17 cellular contexts compared by ENCODE assay signal in the genomic region with DNA sequence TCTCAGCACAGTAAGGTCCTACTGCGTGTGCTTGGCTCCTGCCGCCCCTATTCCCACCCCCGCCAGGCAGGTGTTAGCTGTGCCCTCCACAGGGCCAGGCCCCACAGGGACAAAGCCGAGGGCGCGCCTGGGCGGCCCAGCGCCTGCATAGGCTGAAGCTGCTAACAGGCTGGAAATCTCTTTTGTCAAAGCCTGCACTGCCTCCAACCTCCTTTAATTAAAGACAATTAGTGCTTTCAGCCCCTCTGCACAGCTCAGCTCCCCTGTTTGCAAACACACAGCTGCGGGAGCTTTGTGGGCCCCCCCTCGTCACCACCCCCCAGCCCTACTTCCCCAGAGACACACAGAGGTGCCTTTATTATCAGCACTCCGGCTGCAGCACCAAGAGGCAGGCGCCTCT.
DNase-seq lines count a peak whose midpoint lies in the region; ATAC-seq and TF ChIP-seq lines count a peak whose summit lies in the region.
"Had no signal": no experiment of that assay in that cellular context is flagged by ENCODE, and none has a peak within 500 bp of the region (broad histone marks: within the 10 kb centered on the region; RNA-seq: fewer than 3 reads in every experiment).

No MANE protein-coding gene starts in this region.

- H3K4me2 ChIP-seq in hepatocyte = no peak overlapping the region

- H3K27me3 ChIP-seq in ectodermal cell (ENCODE audit: control insufficient read depth, insufficient read depth, low read length, poor library complexity, severe bottlenecking) (no peaks in the 10 kb centered on the region), hepatocyte (peaks cover 6% of the 10 kb centered on the region)
- H3K27me3 ChIP-seq: cardiac muscle cell, sigmoid colon had no signal

- no peaks in the 10 kb centered on the region for H3K79me2 ChIP-seq in hepatocyte

- 19 to 28% methylated on average over 12 of the region's 12 CpGs for WGBS in ectodermal cell, 2 experiments
- WGBS in hepatocyte (ENCODE audit: low lambda C conversion rate, missing lambda C conversion rate) = 88% methylated on average over 11 of the region's 12 CpGs

- H3K4me1 ChIP-seq in ectodermal cell (ENCODE audit: control insufficient read depth, insufficient read depth, low read length) (peaks cover 61% of the 10 kb centered on the region), hepatocyte (ENCODE audit: insufficient read depth) (peaks cover 3% of the 10 kb centered on the region)

- H3K4me1 Mint-ChIP-seq in effector memory CD8-positive, alpha-beta T cell (ENCODE audit: low read depth in 2 of 2) = no peaks in the 10 kb centered on the region
- H3K4me1 Mint-ChIP-seq: activated naive CD8-positive, alpha-beta T cell treated with anti-CD3 and anti-CD28 coated beads, Interleukin-2, amount 10 ng/mL, durations not matched to agents 7 days and 5 days had no signal

- H3K27ac Mint-ChIP-seq in effector memory CD8-positive, alpha-beta T cell = no peak overlapping the region
- H3K27ac Mint-ChIP-seq: activated naive CD8-positive, alpha-beta T cell treated with anti-CD3 and anti-CD28 coated beads, Interleukin-2, amount 10 ng/mL, durations not matched to agents 7 days and 5 days had no signal

- H3K36me3 Mint-ChIP-seq in effector memory CD8-positive, alpha-beta T cell (ENCODE audit: insufficient read depth) = peaks cover 3% of the 10 kb centered on the region
- H3K36me3 Mint-ChIP-seq: activated naive CD8-positive, alpha-beta T cell treated with anti-CD3 and anti-CD28 coated beads, Interleukin-2, amount 10 ng/mL, durations not matched to agents 7 days and 5 days had no signal

- no peak overlapping the region for H2AFZ ChIP-seq in hepatocyte

- no peak overlapping the region for H3K4me3 ChIP-seq in ectodermal cell (ENCODE audit: insufficient read depth, low read depth, low read length)
- H3K4me3 ChIP-seq in hepatocyte = no peak overlapping the region
- H3K4me3 ChIP-seq: cardiac muscle cell, sigmoid colon, tibial artery had no signal

- no peaks in the 10 kb centered on the region for H3K36me3 ChIP-seq in ectodermal cell (ENCODE audit: control insufficient read depth, insufficient read depth, low read length)
- H3K36me3 ChIP-seq in hepatocyte (replicated peaks; ENCODE audit: insufficient read depth, low read depth) = no peaks in the 10 kb centered on the region
- H3K36me3 ChIP-seq: cardiac muscle cell, sigmoid colon, tibial artery had no signal

- no peaks in the 10 kb centered on the region for H4K20me1 ChIP-seq in hepatocyte (ENCODE audit: insufficient read depth, poor library complexity, severe bottlenecking)

- ATAC-seq in effector memory CD8-positive, alpha-beta T cell (replicated peaks) = no peak

- H3K4me3 Mint-ChIP-seq in effector memory CD8-positive, alpha-beta T cell = no peak overlapping the region
- H3K4me3 Mint-ChIP-seq: activated naive CD8-positive, alpha-beta T cell treated with anti-CD3 and anti-CD28 coated beads, Interleukin-2, amount 10 ng/mL, durations not matched to agents 7 days and 5 days had no signal

- CTCF ChIA-PET in GM10248 (lab: Yijun Ruan, JAX) = interaction anchor here (1.1 kb wide), 1 partner anchor 102 kb away, joined by 3 read pairs; no protein-coding TSS in a partner anchor

- peak overlapping the region; percentile 76 for H3K27ac ChIP-seq in ectodermal cell (ENCODE audit: insufficient read depth, low read depth, low read length, poor library complexity, severe bottlenecking)
- no peak overlapping the region for H3K27ac ChIP-seq in hepatocyte
- H3K27ac ChIP-seq: cardiac muscle cell, tibial artery had no signal

- POLR2A ChIA-PET in GM10248 (lab: Yijun Ruan, JAX) = no interaction called here

- peaks cover 32 to 88% of the 10 kb centered on the region in 2 donors for H3K27me3 Mint-ChIP-seq in effector memory CD8-positive, alpha-beta T cell

- TF ChIP-seq CTCF in hepatocyte (IDR thresholded peaks at IDR 0.05; ENCODE audit: poor library complexity) = no peak
- TF ChIP-seq CTCF in GM10248 (IDR thresholded peaks at IDR 0.05; ENCODE audit: control extremely low read depth, extremely low read depth, low read depth, missing control alignments) = no peak

- peak; percentile 74 for DNase-seq in NCI-H1105 (lab: John Stamatoyannopoulos, UW)
- DNase-seq in NCI-H345 treated with DMSO at 0.1 percent for 48 hours (lab: John Stamatoyannopoulos, UW; ENCODE audit: unreplicated experiment) = peak; percentile 64
- DNase-seq in occipital lobe (lab: John Stamatoyannopoulos, UW) = peak; percentile 74
- no peak for DNase-seq in effector memory CD8-positive, alpha-beta T cell
- no peak for DNase-seq in hepatocyte (ENCODE audit: low spot score)
- DNase-seq in GM10248 (ENCODE audit: extremely low spot score) = no peak
- no peak for DNase-seq in OCI-M1 (lab: John Stamatoyannopoulos, UW)
- DNase-seq: activated CD4-positive, alpha-beta T cell treated with anti-CD3 and anti-CD28 coated beads for 4 hours; activated naive CD8-positive, alpha-beta T cell treated with anti-CD3 and anti-CD28 coated beads, Interleukin-2, amount 10 ng/mL, durations not matched to agents 7 days and 5 days; AML-193; SIG-M5; sigmoid colon; stimulated activated CD8-positive, alpha-beta memory T cell treated with anti-CD3 and anti-CD28 coated beads, Interleukin-4, amount 100 ng/mL, for 48 hours; T1000; tibial artery had no signal

- no peaks in the 10 kb centered on the region for H3K9me3 Mint-ChIP-seq in effector memory CD8-positive, alpha-beta T cell
- H3K9me3 Mint-ChIP-seq: activated naive CD8-positive, alpha-beta T cell treated with anti-CD3 and anti-CD28 coated beads, Interleukin-2, amount 10 ng/mL, durations not matched to agents 7 days and 5 days had no signal

- no peaks in the 10 kb centered on the region for H3K9me3 ChIP-seq in ectodermal cell (ENCODE audit: control insufficient read depth, low read length)
- H3K9me3 ChIP-seq in hepatocyte (ENCODE audit: low read depth) = no peaks in the 10 kb centered on the region
- H3K9me3 ChIP-seq: sigmoid colon, tibial artery had no signal

- H3K9me2 ChIP-seq in hepatocyte (replicated peaks; ENCODE audit: insufficient read depth) = no peaks in the 10 kb centered on the region

Comparison
In these comparisons a context has a peak if more than half of its experiments do, and no peak if none do; other contexts are left out.
1. DNase-seq: peak in NCI-H1105 (single experiment), NCI-H345 treated with DMSO at 0.1 percent for 48 hours (single experiment) and occipital lobe (single experiment); none in effector memory CD8-positive, alpha-beta T cell (0 of 3), hepatocyte (single experiment), GM10248 (single experiment) and OCI-M1 (single experiment).